In the genomic region with DNA sequence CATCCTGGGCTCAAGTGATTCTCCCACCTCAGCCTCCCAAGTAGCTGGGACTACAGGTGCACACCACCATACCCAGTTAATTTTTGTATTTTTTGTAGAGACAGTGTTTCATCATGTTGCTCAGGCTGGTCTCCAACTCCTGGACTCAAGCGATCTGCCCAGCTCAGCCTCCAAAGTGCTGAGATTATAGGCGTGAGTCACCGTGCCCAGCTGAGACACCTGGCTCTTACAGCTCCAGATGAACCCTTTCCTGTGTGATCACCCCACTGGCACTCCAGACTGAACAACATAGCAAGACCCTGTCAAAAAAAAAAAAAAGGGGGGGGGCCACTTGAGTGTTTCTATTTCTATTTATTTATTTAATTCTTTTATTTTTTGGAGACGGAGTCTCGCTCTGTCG, we compare ENCODE assay signal across 8 cellular contexts. TPM values are rescaled to one million over a fixed set of nuclear protein-coding genes. Genes with fewer than 3 reads are reported as not detected.
A peak's percentile ranks its signal among the peaks of the same experiment; 100 is the strongest.
DNase-seq lines count a peak whose midpoint lies in the region; ATAC-seq and TF ChIP-seq lines count a peak whose summit lies in the region.

No MANE protein-coding gene starts in this region.

- H3K27me3 Mint-ChIP-seq in activated T-helper 2 cell treated with anti-CD3 and anti-CD28 coated beads, Interferon-gamma antibody, Interleukin-2, Interleukin-4, amounts not matched to agents 10 μg/mL and 5 μg/mL and 100 μg/mL, durations not matched to agents 14 hours and 24 hours and 36 hours (ENCODE audit: low read depth): no peaks in the 10 kb centered on the region

- peaks cover 43% of the 10 kb centered on the region for H3K79me2 ChIP-seq in KMS-11 (ENCODE audit: insufficient read depth, low read depth)

- H3K9me3 Mint-ChIP-seq in activated T-helper 2 cell treated with anti-CD3 and anti-CD28 coated beads, Interferon-gamma antibody, Interleukin-2, Interleukin-4, amounts not matched to agents 10 μg/mL and 5 μg/mL and 100 μg/mL, durations not matched to agents 14 hours and 24 hours and 36 hours: no peaks in the 10 kb centered on the region

- ATAC-seq in left colon: peak; percentile 27
- ATAC-seq in HG02759 (IDR thresholded peaks at IDR 0.05; ENCODE audit: unreplicated experiment): no peak
- ATAC-seq in HG03565 (IDR thresholded peaks at IDR 0.05; ENCODE audit: unreplicated experiment): no peak

- H3K4me1 ChIP-seq in BLaER1 treated with 17β-estradiol and CSF1 and Interleukin-3, amounts not matched to agents 10 nM and 100 nM: peaks cover 36 to 56% (median 44%) of the 10 kb centered on the region in 10 experiments
- H3K4me1 ChIP-seq in KMS-11 (ENCODE audit: low read depth, poor library complexity, severe bottlenecking): peaks cover 24% of the 10 kb centered on the region
- no peaks in the 10 kb centered on the region for H3K4me1 ChIP-seq in uterus

- H3K9me3 ChIP-seq in BLaER1 treated with 17β-estradiol and CSF1 and Interleukin-3, amounts not matched to agents 10 nM and 100 nM (replicated peaks in 1 of 11): no peaks in the 10 kb centered on the region
- H3K9me3 ChIP-seq in uterus: no peaks in the 10 kb centered on the region

- peak overlapping the region; percentile 96 for H3K4me3 Mint-ChIP-seq in activated T-helper 2 cell treated with anti-CD3 and anti-CD28 coated beads, Interferon-gamma antibody, Interleukin-2, Interleukin-4, amounts not matched to agents 10 μg/mL and 5 μg/mL and 100 μg/mL, durations not matched to agents 14 hours and 24 hours and 36 hours (ENCODE audit: low read depth)

- H3K4me2 ChIP-seq in BLaER1 treated with 17β-estradiol and CSF1 and Interleukin-3, amounts not matched to agents 10 nM and 100 nM: peak overlapping the region; percentile 87 to 95 (median 91)
- peak overlapping the region; percentile 79 for H3K4me2 ChIP-seq in KMS-11

- H3K27me3 ChIP-seq in BLaER1 treated with 17β-estradiol and CSF1 and Interleukin-3, amounts not matched to agents 10 nM and 100 nM: no peaks in the 10 kb centered on the region
- no peaks in the 10 kb centered on the region for H3K27me3 ChIP-seq in KMS-11 (ENCODE audit: insufficient read depth, low read depth)
- H3K27me3 ChIP-seq in uterus: no peaks in the 10 kb centered on the region

- peaks cover 37% of the 10 kb centered on the region for H3K4me1 Mint-ChIP-seq in activated T-helper 2 cell treated with anti-CD3 and anti-CD28 coated beads, Interferon-gamma antibody, Interleukin-2, Interleukin-4, amounts not matched to agents 10 μg/mL and 5 μg/mL and 100 μg/mL, durations not matched to agents 14 hours and 24 hours and 36 hours (ENCODE audit: low read depth)

- intact Hi-C loops in activated T-helper 2 cell treated with anti-CD3 and anti-CD28 coated beads, Interferon-gamma antibody, Interleukin-2, Interleukin-4, amounts not matched to agents 10 μg/mL and 5 μg/mL and 100 μg/mL, durations not matched to agents 14 hours and 24 hours and 36 hours (cut with micrococcal nuclease): loop anchor here (5.0 to 10.0 kb wide), 4 partner anchors 58 to 240 kb away; no protein-coding TSS in a partner anchor
- intact Hi-C loops in left colon (cut with DNase I, micrococcal nuclease): loop anchor here in 1 of 2 donors (5.0 kb wide), 1 partner anchor 303 kb away; no protein-coding TSS in a partner anchor
- intact Hi-C loops in uterus (cut with DNase I; ENCODE audit: low total_unique reads): no loop called here

- H3K27ac ChIP-seq in BLaER1 treated with 17β-estradiol and CSF1 and Interleukin-3, amounts not matched to agents 10 nM and 100 nM: peak overlapping the region; percentile 68 to 92 (median 85); a peak in 21 of 22 replicates
- H3K27ac ChIP-seq in KMS-11 (peak overlapping the region; percentile 81), uterus (peak overlapping the region; percentile 84)

- peak overlapping the region; percentile 80 to 91 (median 86) for H3K9ac ChIP-seq in BLaER1 treated with 17β-estradiol and CSF1 and Interleukin-3, amounts not matched to agents 10 nM and 100 nM
- H3K9ac ChIP-seq in KMS-11: peak overlapping the region; percentile 68; the same call in 1 of the 2 replicates

- peak overlapping the region; percentile 98 for H3K27ac Mint-ChIP-seq in activated T-helper 2 cell treated with anti-CD3 and anti-CD28 coated beads, Interferon-gamma antibody, Interleukin-2, Interleukin-4, amounts not matched to agents 10 μg/mL and 5 μg/mL and 100 μg/mL, durations not matched to agents 14 hours and 24 hours and 36 hours

- peak overlapping the region; percentile 80; the same call in 1 of the 2 replicates for H2AFZ ChIP-seq in KMS-11 (ENCODE audit: low read depth)

- peaks cover 29% of the 10 kb centered on the region for H3K36me3 Mint-ChIP-seq in activated T-helper 2 cell treated with anti-CD3 and anti-CD28 coated beads, Interferon-gamma antibody, Interleukin-2, Interleukin-4, amounts not matched to agents 10 μg/mL and 5 μg/mL and 100 μg/mL, durations not matched to agents 14 hours and 24 hours and 36 hours (ENCODE audit: low read depth)

- peak overlapping the region; percentile 77 to 89 (median 82) for H3K4me3 ChIP-seq in BLaER1 treated with 17β-estradiol and CSF1 and Interleukin-3, amounts not matched to agents 10 nM and 100 nM
- no peak overlapping the region for H3K4me3 ChIP-seq in KMS-11 (IDR thresholded peaks at IDR 0.05; ENCODE audit: insufficient read depth, low read depth, low read length)
- H3K4me3 ChIP-seq in uterus: peak overlapping the region in 1 of 2 donors; percentile 68

- peaks cover 16 to 21% (median 20%) of the 10 kb centered on the region in 11 experiments for H3K36me3 ChIP-seq in BLaER1 treated with 17β-estradiol and CSF1 and Interleukin-3, amounts not matched to agents 10 nM and 100 nM
- H3K36me3 ChIP-seq in KMS-11 (ENCODE audit: insufficient read depth): no peaks in the 10 kb centered on the region
- no peaks in the 10 kb centered on the region for H3K36me3 ChIP-seq in uterus

- no peak for TF ChIP-seq POLR2A in uterus (IDR thresholded peaks at IDR 0.05)

- TF ChIP-seq CTCF in KMS-11 (conservative IDR thresholded peaks at IDR 0.05; ENCODE audit: low read depth, low read length) (no peak), uterus (IDR thresholded peaks at IDR 0.05) (no peak)

- H4K20me1 ChIP-seq in BLaER1 treated with 17β-estradiol and CSF1 and Interleukin-3, amounts not matched to agents 10 nM and 100 nM: peaks cover 9 to 32% (median 23%) of the 10 kb centered on the region in 11 experiments; a peak in 18 of 22 replicates
- no peaks in the 10 kb centered on the region for H4K20me1 ChIP-seq in KMS-11 (ENCODE audit: insufficient read depth)

- no peak for DNase-seq in activated T-helper 2 cell treated with anti-CD3 and anti-CD28 coated beads, Interferon-gamma antibody, Interleukin-2, Interleukin-4, amounts not matched to agents 10 μg/mL and 5 μg/mL and 100 μg/mL, durations not matched to agents 14 hours and 24 hours and 36 hours (ENCODE audit: low spot score)
- peak; percentile 42 to 43 for DNase-seq in left colon
- DNase-seq in uterus: no peak
- no peak for DNase-seq in SK-N-DZ (ENCODE audit: low spot score)

RNA-seq across cellular contexts. Expression of a gene that starts 1.0 kb away (rescaled TPM):
- total RNA-seq in activated T-helper 2 cell treated with anti-CD3 and anti-CD28 coated beads, Interferon-gamma antibody, Interleukin-2, Interleukin-4, amounts not matched to agents 10 μg/mL and 5 μg/mL and 100 μg/mL, durations not matched to agents 14 hours and 24 hours and 36 hours: 142 and 160 TPM in 2 replicates
- total RNA-seq in left colon (10 to 100 TPM; 34.2 to 34.9 TPM), uterus (100 to 1,000 TPM in 2 of 4 donors, 10 to 100 TPM in 2; 28.5 to 151 (median 79.5) TPM)
- polyA plus RNA-seq in SK-N-DZ (2014; cell fraction: cytosol; rRNA removed): 288 and 300 TPM in 2 replicates
- 188 and 225 TPM in 2 replicates for polyA plus RNA-seq in SK-N-DZ (2014; cell fraction: nucleus; rRNA removed)

RNA-seq across cellular contexts. Expression of a gene that starts 25.1 kb away (rescaled TPM):
- 48.7 and 50.3 TPM in 2 replicates for total RNA-seq in activated T-helper 2 cell treated with anti-CD3 and anti-CD28 coated beads, Interferon-gamma antibody, Interleukin-2, Interleukin-4, amounts not matched to agents 10 μg/mL and 5 μg/mL and 100 μg/mL, durations not matched to agents 14 hours and 24 hours and 36 hours
- total RNA-seq in left colon (100 to 1,000 TPM; 121 to 142 TPM), uterus (10 to 100 TPM; 28.8 to 64.8 (median 55.1) TPM)
- 86.2 and 100 TPM in 2 replicates for polyA plus RNA-seq in SK-N-DZ (2014; cell fraction: cytosol; rRNA removed)
- 709 and 714 TPM in 2 replicates for polyA plus RNA-seq in SK-N-DZ (2014; cell fraction: nucleus; rRNA removed)

Comparison
In these comparisons a context has a peak if more than half of its experiments do, and no peak if none do; other contexts are left out.
1. DNase-seq: peak in left colon (2 of 2); none in activated T-helper 2 cell treated with anti-CD3 and anti-CD28 coated beads, Interferon-gamma antibody, Interleukin-2, Interleukin-4, amounts not matched to agents 10 μg/mL and 5 μg/mL and 100 μg/mL, durations not matched to agents 14 hours and 24 hours and 36 hours (single experiment), uterus (0 of 2) and SK-N-DZ (single experiment).
2. Peak in every context shown above with its lines, with median percentiles within 50 percentile points of each other: H3K27ac ChIP-seq.